Comparison of ENCODE assay signal across 12 cellular contexts in genomic region chr10:132577350-132578005, GRCh38. TPM values are rescaled to one million over a fixed set of nuclear protein-coding genes. Genes with fewer than 3 reads are reported as not detected.
A peak's percentile ranks its signal among the peaks of the same experiment; 100 is the strongest.
DNase-seq lines count a peak whose midpoint lies in the region; ATAC-seq and TF ChIP-seq lines count a peak whose summit lies in the region.
"Had no signal": no experiment of that assay in that cellular context is flagged by ENCODE, and none has a peak within 500 bp of the region (broad histone marks: within the 10 kb centered on the region; RNA-seq: fewer than 3 reads in every experiment).

No MANE protein-coding gene starts in this region.

- DNase-seq in Caki2 (ENCODE audit: low read depth): peak; percentile 23
- no peak for DNase-seq in heart right ventricle
- peak in 7 of 10 donors; percentile 42 to 94 (median 56) for DNase-seq in posterior cingulate gyrus
- DNase-seq in NCI-H128 (lab: John Stamatoyannopoulos, UW; ENCODE audit: unreplicated experiment): no peak
- DNase-seq in activated CD8-positive, alpha-beta memory T cell treated with anti-CD3 and anti-CD28 coated beads, Interleukin-2, amount 50 U/mL, for 4 hours: no peak
- DNase-seq in SHP77 treated with DMSO at 0.1 percent for 48 hours (lab: John Stamatoyannopoulos, UW): no peak
- DNase-seq: activated CD4-positive, CD25-positive, alpha-beta regulatory T cell; activated naive CD8-positive, alpha-beta T cell treated with anti-CD3 and anti-CD28 coated beads, Interleukin-2, amount 10 ng/mL, durations not matched to agents 7 days and 5 days; DND-41; stimulated activated CD4-positive, alpha-beta T cell treated with anti-CD3 and anti-CD28 coated beads, Interleukin-4, amount 100 ng/mL, for 4 hours had no signal

- H3K27ac ChIP-seq in heart right ventricle: peak overlapping the region in 6 of 10 donors; percentile 12 to 55 (median 30)

- WGBS in heart right ventricle, 2 donors: 52 to 62% methylated on average over 14 to 16 of the region's 16 CpGs

- TF ChIP-seq CTCF in heart right ventricle (IDR thresholded peaks at IDR 0.05): peak; percentile 16 to 65 (median 43)

- peak; percentile 72 for ATAC-seq in SK-N-SH treated with all-trans-retinoic acid at 6 μM for 48 hours
- ATAC-seq in heart right ventricle: peak; percentile 31 to 81 (median 66)
- ATAC-seq in HG03520 (IDR thresholded peaks at IDR 0.05; ENCODE audit: unreplicated experiment): no peak

- H3K9me3 ChIP-seq in heart right ventricle: peaks cover 0 to 8% (median 0%) of the 10 kb centered on the region in 11 donors

- no peak overlapping the region for H3K4me3 ChIP-seq in heart right ventricle

- H3K4me1 ChIP-seq in heart right ventricle: peaks cover 32 to 72% (median 53%) of the 10 kb centered on the region in 9 donors

- no peaks in the 10 kb centered on the region for H3K27me3 ChIP-seq in heart right ventricle

- no peaks in the 10 kb centered on the region for H3K36me3 ChIP-seq in heart right ventricle

- intact Hi-C loops in heart right ventricle (cut with DNase I): loop anchor here in 7 of 10 donors (5.0 kb wide), 4 partner anchors 35 to 120 kb away; no protein-coding TSS in a partner anchor
- intact Hi-C loops in posterior cingulate gyrus (cut with DNase I): loop anchor here (1.0 to 2.0 kb wide), 2 partner anchors 61 to 119 kb away; no protein-coding TSS in a partner anchor

- in situ Hi-C loops in Caki2 (cut with HindIII; ENCODE audit: low pct_unique_long_range_greater_than_20kb, low sequenced_read_pairs): no loop called here

TF ChIP-seq in SK-N-SH treated with all-trans-retinoic acid at 6 μM for 48 hours, 23 proteins besides CTCF, POLR2A, EP300 and RAD21:
- TF ChIP-seq ZNF70 (CRISPR knock-in tag; IDR thresholded peaks at IDR 0.05) (no peak), CSRNP3 (CRISPR knock-in tag; IDR thresholded peaks at IDR 0.05) (no peak), ESRRG (CRISPR knock-in tag; IDR thresholded peaks at IDR 0.05) (no peak), RARB (CRISPR knock-in tag; IDR thresholded peaks at IDR 0.05) (no peak), BACH2 (CRISPR knock-in tag; IDR thresholded peaks at IDR 0.05; ENCODE audit: borderline replicate concordance) (no peak), PATZ1 (CRISPR knock-in tag; IDR thresholded peaks at IDR 0.05; ENCODE audit: borderline replicate concordance) (no peak), ZFP30 (CRISPR knock-in tag; IDR thresholded peaks at IDR 0.05) (no peak), SNAI2 (CRISPR knock-in tag; IDR thresholded peaks at IDR 0.05) (no peak), CSDC2 (CRISPR knock-in tag; IDR thresholded peaks at IDR 0.05) (no peak), GLIS3 (CRISPR knock-in tag; IDR thresholded peaks at IDR 0.05) (no peak)
- TF ChIP-seq, protein P1, sequence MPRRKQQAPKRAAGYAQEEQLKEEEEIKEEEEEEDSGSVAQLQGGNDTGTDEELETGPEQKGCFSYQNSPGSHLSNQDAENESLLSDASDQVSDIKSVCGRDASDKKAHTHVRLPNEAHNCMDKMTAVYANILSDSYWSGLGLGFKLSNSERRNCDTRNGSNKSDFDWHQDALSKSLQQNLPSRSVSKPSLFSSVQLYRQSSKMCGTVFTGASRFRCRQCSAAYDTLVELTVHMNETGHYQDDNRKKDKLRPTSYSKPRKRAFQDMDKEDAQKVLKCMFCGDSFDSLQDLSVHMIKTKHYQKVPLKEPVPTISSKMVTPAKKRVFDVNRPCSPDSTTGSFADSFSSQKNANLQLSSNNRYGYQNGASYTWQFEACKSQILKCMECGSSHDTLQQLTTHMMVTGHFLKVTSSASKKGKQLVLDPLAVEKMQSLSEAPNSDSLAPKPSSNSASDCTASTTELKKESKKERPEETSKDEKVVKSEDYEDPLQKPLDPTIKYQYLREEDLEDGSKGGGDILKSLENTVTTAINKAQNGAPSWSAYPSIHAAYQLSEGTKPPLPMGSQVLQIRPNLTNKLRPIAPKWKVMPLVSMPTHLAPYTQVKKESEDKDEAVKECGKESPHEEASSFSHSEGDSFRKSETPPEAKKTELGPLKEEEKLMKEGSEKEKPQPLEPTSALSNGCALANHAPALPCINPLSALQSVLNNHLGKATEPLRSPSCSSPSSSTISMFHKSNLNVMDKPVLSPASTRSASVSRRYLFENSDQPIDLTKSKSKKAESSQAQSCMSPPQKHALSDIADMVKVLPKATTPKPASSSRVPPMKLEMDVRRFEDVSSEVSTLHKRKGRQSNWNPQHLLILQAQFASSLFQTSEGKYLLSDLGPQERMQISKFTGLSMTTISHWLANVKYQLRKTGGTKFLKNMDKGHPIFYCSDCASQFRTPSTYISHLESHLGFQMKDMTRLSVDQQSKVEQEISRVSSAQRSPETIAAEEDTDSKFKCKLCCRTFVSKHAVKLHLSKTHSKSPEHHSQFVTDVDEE (CRISPR knock-in tag; IDR thresholded peaks at IDR 0.05): no peak

RNA-seq across cellular contexts. Expression of gene INPP5A, which starts 39.9 kb away (rescaled TPM):
- total RNA-seq in Caki2 (2014; rRNA removed; shearing (Covaris generic); ENCODE audit: low replicate concordance): 21.2 and 47.5 TPM in 2 replicates
- 100 to 1,000 TPM in 8 of 10 donors, 10 to 100 TPM in 2; 92.6 to 122 (median 109) TPM for total RNA-seq in heart right ventricle
- polyA plus RNA-seq in heart right ventricle: 10 to 100 TPM; 30.4 to 45.1 TPM

Comparison
In these comparisons a context has a peak if more than half of its experiments do, and no peak if none do; other contexts are left out.
1. DNase-seq: peak in Caki2 (single experiment) and posterior cingulate gyrus (7 of 10); none in heart right ventricle (0 of 2), NCI-H128 (single experiment), activated CD8-positive, alpha-beta memory T cell treated with anti-CD3 and anti-CD28 coated beads, Interleukin-2, amount 50 U/mL, for 4 hours (single experiment) and SHP77 treated with DMSO at 0.1 percent for 48 hours (single experiment).